Comparison of ENCODE assay signal across 8 cellular contexts in genomic region chr6:111259089-111259831, GRCh38.
DNase-seq lines count a peak whose midpoint lies in the region; ATAC-seq and TF ChIP-seq lines count a peak whose summit lies in the region.

No MANE protein-coding gene starts in this region.

- H3F3A ChIP-seq in SK-N-SH (replicated peaks; ENCODE audit: insufficient read depth) = peaks cover 16% of the 10 kb centered on the region

- peak overlapping the region; percentile 89 for H3K27ac Mint-ChIP-seq in activated naive CD8-positive, alpha-beta T cell

- H3K4me3 ChIP-seq in SK-N-SH (ENCODE audit: low read depth in 2 of 2, low read length in 1 of 2) (peak overlapping the region; percentile 74 to 98), ovary (peak overlapping the region; percentile 85), tibial nerve (peak overlapping the region; percentile 54 to 94 (median 80))

- H3K9ac ChIP-seq in SK-N-SH = peak overlapping the region; percentile 67

- intact Hi-C loops in Right ventricle myocardium inferior (cut with DNase I) (loop anchor here (2.0 to 10.0 kb wide), 5 partner anchors 223 to 783 kb away; partner anchors contain the start of genes REV3L and TRAF3IP2), ovary (cut with DNase I) (loop anchor here in 1 of 4 donors (5.0 kb wide), 1 partner anchor 383 kb away; no protein-coding TSS in a partner anchor)

- peaks cover 2 to 10% of the 10 kb centered on the region in 2 experiments for H3K4me1 ChIP-seq in SK-N-SH (ENCODE audit: control insufficient read depth in 1 of 2, insufficient read depth in 2 of 2, low read depth in 1 of 2, low read length in 1 of 2)
- H3K4me1 ChIP-seq in ovary (ENCODE audit: insufficient read depth) = peaks cover 8% of the 10 kb centered on the region
- peaks cover 0 to 25% (median 9%) of the 10 kb centered on the region in 4 donors for H3K4me1 ChIP-seq in tibial nerve

- TF ChIP-seq RAD21 in SK-N-SH (IDR thresholded peaks at IDR 0.05; ENCODE audit: low read length) = peak; percentile 89

- H3K36me3 Mint-ChIP-seq in activated naive CD8-positive, alpha-beta T cell = peaks cover 3% of the 10 kb centered on the region

- peak; percentile 91 for TF ChIP-seq CTCF in SK-N-SH (IDR thresholded peaks at IDR 0.05)
- peak; percentile 91 to 97 (median 96) for TF ChIP-seq CTCF in ovary (IDR thresholded peaks at IDR 0.05)
- peak; percentile 96 to 99 (median 98) for TF ChIP-seq CTCF in tibial nerve (IDR thresholded peaks at IDR 0.05)

- no peaks in the 10 kb centered on the region for H3K27me3 ChIP-seq in SK-N-SH (ENCODE audit: insufficient read depth)
- H3K27me3 ChIP-seq in ovary = no peaks in the 10 kb centered on the region
- no peaks in the 10 kb centered on the region for H3K27me3 ChIP-seq in tibial nerve

- peak overlapping the region; percentile 88 for H2AFZ ChIP-seq in SK-N-SH (ENCODE audit: low read depth)

- H3K27me3 Mint-ChIP-seq in activated naive CD8-positive, alpha-beta T cell = no peaks in the 10 kb centered on the region

- ATAC-seq in HG02588 (IDR thresholded peaks at IDR 0.05; ENCODE audit: unreplicated experiment) (peak; percentile 99), Right ventricle myocardium inferior (peak; percentile 99)

- peak overlapping the region; percentile 86 for H3K4me3 Mint-ChIP-seq in activated naive CD8-positive, alpha-beta T cell

- POLR2A ChIA-PET in SK-N-SH (lab: Yijun Ruan, JAX) = interaction anchor here (0.6 to 1.3 kb wide), 8 partner anchors 219 to 784 kb away, joined by 3 to 6 read pairs (median 3); partner anchors contain the start of genes GTF3C6, REV3L and RPF2

- H3K27ac ChIP-seq in SK-N-SH (ENCODE audit: low read depth in 2 of 2, low read length in 1 of 2) (peak overlapping the region; percentile 83 to 85), ovary (peak overlapping the region; percentile 51 to 83), tibial nerve (peak overlapping the region in 3 of 4 donors; percentile 82 to 90 (median 87))

- CTCF ChIA-PET in SK-N-SH (lab: Yijun Ruan, JAX) = interaction anchor here (0.6 to 2.1 kb wide), 50 partner anchors 10 to 1763 kb away, joined by 3 to 32 read pairs (median 4); no protein-coding TSS in a partner anchor

- H3K4me1 Mint-ChIP-seq in activated naive CD8-positive, alpha-beta T cell (ENCODE audit: low read depth) = peaks cover 31% of the 10 kb centered on the region

- TF ChIP-seq POLR2A in GM10847 (IDR thresholded peaks at IDR 0.05; ENCODE audit: extremely low read depth, insufficient read length) (peak; percentile 84), ovary (IDR thresholded peaks at IDR 0.05) (peak; percentile 73), tibial nerve (IDR thresholded peaks at IDR 0.05) (peak; percentile 38 to 76)

- H3K9me3 ChIP-seq in SK-N-SH (no peaks in the 10 kb centered on the region), ovary (no peaks in the 10 kb centered on the region), tibial nerve (no peaks in the 10 kb centered on the region)

- H3K9me2 ChIP-seq in SK-N-SH = no peaks in the 10 kb centered on the region

- peak; percentile 98 for DNase-seq in NCI-H1048 (lab: John Stamatoyannopoulos, UW)
- DNase-seq in SK-N-SH = peak; percentile 95
- DNase-seq in Right ventricle myocardium inferior (ENCODE audit: missing footprints) = peak; percentile 99
- DNase-seq in ovary = peak; percentile 99
- DNase-seq in tibial nerve (ENCODE audit: low spot score in 2 of 2) = peak; percentile 98 to 99

- H4K20me1 ChIP-seq in SK-N-SH (ENCODE audit: insufficient read depth) = no peaks in the 10 kb centered on the region; the same call in 1 of the 2 replicates

- peaks cover 36% of the 10 kb centered on the region for H3K79me2 ChIP-seq in SK-N-SH (ENCODE audit: insufficient read depth)

- H3K4me2 ChIP-seq in SK-N-SH = peak overlapping the region; percentile 94

- under 1% methylated on average over 26 of the region's 59 CpGs for WGBS in SK-N-SH (ENCODE audit: low lambda C conversion rate)
- 1% methylated on average over 56 to 59 of the region's 59 CpGs for WGBS in ovary, 3 donors
- WGBS in tibial nerve, 2 donors = 2% methylated on average over 48 to 56 of the region's 59 CpGs

- H3K36me3 ChIP-seq in SK-N-SH (replicated peaks in 1 of 2; ENCODE audit: control insufficient read depth in 1 of 2, insufficient read depth in 2 of 2, low read length in 1 of 2) = no peaks in the 10 kb centered on the region
- no peaks in the 10 kb centered on the region for H3K36me3 ChIP-seq in ovary
- peaks cover 0 to 12% (median 0%) of the 10 kb centered on the region in 3 donors for H3K36me3 ChIP-seq in tibial nerve

- TF ChIP-seq EP300 in SK-N-SH (IDR thresholded peaks at IDR 0.05; ENCODE audit: borderline replicate concordance in 1 of 2, low read depth in 1 of 2, low read length in 1 of 2) (no peak; a peak in 1 of 4 replicates), ovary (IDR thresholded peaks at IDR 0.05) (no peak), tibial nerve (IDR thresholded peaks at IDR 0.05) (peak; percentile 94 to 95)

- no peaks in the 10 kb centered on the region for H3K9me3 Mint-ChIP-seq in activated naive CD8-positive, alpha-beta T cell (ENCODE audit: low read depth)

TF ChIP-seq in SK-N-SH, 30 proteins besides CTCF, POLR2A, EP300 and RAD21 (continues in another document):
- TF ChIP-seq FOXM1 (IDR thresholded peaks at IDR 0.05; ENCODE audit: low read depth) = no peak
- TF ChIP-seq GABPA (IDR thresholded peaks at IDR 0.05; ENCODE audit: low read depth) = peak; percentile 85
- no peak for TF ChIP-seq RXRA (IDR thresholded peaks at IDR 0.05; ENCODE audit: borderline replicate concordance, low read depth)
- no peak for TF ChIP-seq FOSL2 (IDR thresholded peaks at IDR 0.05; ENCODE audit: borderline replicate concordance, low read depth)
- TF ChIP-seq ELF1 (IDR thresholded peaks at IDR 0.05) = no peak
- no peak for TF ChIP-seq EZH2phosphoT487 (IDR thresholded peaks at IDR 0.05; ENCODE audit: borderline replicate concordance, low read depth)
- TF ChIP-seq TAF1 (IDR thresholded peaks at IDR 0.05; ENCODE audit: borderline replicate concordance, low read depth, low read length) = no peak
- peak; percentile 99 for TF ChIP-seq USF1 (IDR thresholded peaks at IDR 0.05; ENCODE audit: borderline replicate concordance, low read depth)
- peak; percentile 44 for TF ChIP-seq GATA2 (CRISPR knock-in tag; IDR thresholded peaks at IDR 0.05)
- no peak for TF ChIP-seq JUND (IDR thresholded peaks at IDR 0.05)
- no peak; the same call in 1 of the 2 replicates for TF ChIP-seq TCF12 (IDR thresholded peaks at IDR 0.05)
- peak; percentile 80 for TF ChIP-seq POLR2AphosphoS5 (IDR thresholded peaks at IDR 0.05; ENCODE audit: low read depth, low read length)
- no peak for TF ChIP-seq TEAD4 (IDR thresholded peaks at IDR 0.05; ENCODE audit: borderline replicate concordance, insufficient read depth)
- peak; percentile 92 for TF ChIP-seq NRF1 (IDR thresholded peaks at IDR 0.05; ENCODE audit: low read depth, low read length)
- 0 out of 2 replicates have a peak, but pooled peaks have one; percentile 28 for TF ChIP-seq SIN3A (IDR thresholded peaks at IDR 0.05; ENCODE audit: borderline replicate concordance, low read depth, low read length)
- TF ChIP-seq MAX (IDR thresholded peaks at IDR 0.05; ENCODE audit: low read depth) = peak; percentile 93
- TF ChIP-seq IRF3 (IDR thresholded peaks at IDR 0.05; ENCODE audit: low read depth, low read length) = no peak
- no peak for TF ChIP-seq PBX3 (IDR thresholded peaks at IDR 0.05)
- no peak for TF ChIP-seq FOXJ3 (CRISPR knock-in tag; IDR thresholded peaks at IDR 0.05)
- no peak for TF ChIP-seq MEF2A (IDR thresholded peaks at IDR 0.05; ENCODE audit: borderline replicate concordance, low read depth)
- peak; percentile 98 for TF ChIP-seq MXI1 (IDR thresholded peaks at IDR 0.05; ENCODE audit: low read depth, low read length)
- peak; percentile 95 for TF ChIP-seq USF2 (IDR thresholded peaks at IDR 0.05; ENCODE audit: borderline replicate concordance, low read depth, low read length)
- TF ChIP-seq SMC3 (IDR thresholded peaks at IDR 0.05; ENCODE audit: low read depth, low read length) = peak; percentile 88

Comparison
In these comparisons a context has a peak if more than half of its experiments do, and no peak if none do; other contexts are left out.
1. Peak in every context shown above with its lines: DNase-seq, ATAC-seq, H3K4me3 ChIP-seq and H3K27ac ChIP-seq.